Comparison of ENCODE assay signal across 9 cellular contexts in genomic region chr6:24936641-24937317, GRCh38. TPM values are rescaled to one million over a fixed set of nuclear protein-coding genes. Genes with fewer than 3 reads are reported as not detected.
DNase-seq lines count a peak whose midpoint lies in the region; ATAC-seq and TF ChIP-seq lines count a peak whose summit lies in the region.
"Had no signal": no experiment of that assay in that cellular context is flagged by ENCODE, and none has a peak within 500 bp of the region (broad histone marks: within the 10 kb centered on the region; RNA-seq: fewer than 3 reads in every experiment).

No MANE protein-coding gene starts in this region.

- peak; percentile 75 for ATAC-seq in GM19035 (IDR thresholded peaks at IDR 0.05; ENCODE audit: unreplicated experiment)
- peak; percentile 68 for ATAC-seq in HG02943 (IDR thresholded peaks at IDR 0.05; ENCODE audit: low read depth, unreplicated experiment)
- no peak for ATAC-seq in WTC11
- no peak for ATAC-seq in left ventricle myocardium superior

- peaks cover 3% of the 10 kb centered on the region for H3K4me1 ChIP-seq in osteoblast (ENCODE audit: insufficient read depth, low read length)

- H2AFZ ChIP-seq in osteoblast (ENCODE audit: low read length) = no peak overlapping the region

- peak; percentile 51 to 55 for DNase-seq in activated CD4-positive, alpha-beta T cell treated with anti-CD3 and anti-CD28 coated beads, Interleukin-2, amount 50 U/mL, for 4 hours
- DNase-seq in osteoblast (ENCODE audit: insufficient read length, low spot score, missing footprints) (peak; percentile 30), WTC11 (ENCODE audit: low spot score) (no peak), left ventricle myocardium superior (no peak), cerebellum (ENCODE audit: low spot score) (no peak), NOMO-1 treated with dmso at 0.1 percent for 144 hours (lab: John Stamatoyannopoulos, UW; ENCODE audit: unreplicated experiment) (no peak)

- H3K4me3 Mint-ChIP-seq in WTC11 = no peak overlapping the region

- H3K27me3 Mint-ChIP-seq in WTC11 (ENCODE audit: low read depth) = no peaks in the 10 kb centered on the region

- TF ChIP-seq CTCF in osteoblast (IDR thresholded peaks at IDR 0.05; ENCODE audit: extremely low read depth, low read depth, low read length) = no peak
- TF ChIP-seq CTCF in WTC11 (IDR thresholded peaks at IDR 0.05) = no peak

- no peaks in the 10 kb centered on the region for H3K36me3 Mint-ChIP-seq in WTC11

- intact Hi-C loops in left ventricle myocardium superior (cut with micrococcal nuclease) = no loop called here

- H3K27me3 ChIP-seq in osteoblast (ENCODE audit: insufficient read depth, low read length) = peaks cover 4% of the 10 kb centered on the region

- POLR2A ChIA-PET in WTC11 (lab: Charles Lee) = interaction anchor here (1.0 to 1.2 kb wide), 2 partner anchors 45 to 55 kb away, joined by 3 to 4 read pairs; no protein-coding TSS in a partner anchor

- no peaks in the 10 kb centered on the region for H3K9me3 Mint-ChIP-seq in WTC11

- no peak overlapping the region for H3K4me3 ChIP-seq in osteoblast (ENCODE audit: insufficient read depth, low read length)
- H3K4me3 ChIP-seq: SK-N-MC had no signal

- CTCF ChIA-PET in WTC11 (lab: Charles Lee) = interaction anchor here (1.2 to 5.8 kb wide), 7 partner anchors 11 to 81 kb away, joined by 4 to 98 read pairs (median 43); no protein-coding TSS in a partner anchor

- H3K9me3 ChIP-seq in osteoblast (ENCODE audit: low read depth, low read length) = no peaks in the 10 kb centered on the region

- H3K27ac Mint-ChIP-seq in WTC11 = no peak overlapping the region

- H4K20me1 ChIP-seq in osteoblast (ENCODE audit: insufficient read depth, low read length) = no peaks in the 10 kb centered on the region

- no peak overlapping the region for H3K27ac ChIP-seq in osteoblast (ENCODE audit: low read depth, low read length)
- H3K27ac ChIP-seq: SK-N-MC had no signal

- H3K36me3 ChIP-seq in osteoblast (ENCODE audit: insufficient read depth, low read length) = no peaks in the 10 kb centered on the region

- H3K79me2 ChIP-seq in osteoblast (ENCODE audit: insufficient read depth, low read length) = no peaks in the 10 kb centered on the region

- no peak overlapping the region for H3K4me2 ChIP-seq in osteoblast (ENCODE audit: insufficient read depth, low read length)

- peaks cover 54% of the 10 kb centered on the region for H3K4me1 Mint-ChIP-seq in WTC11

TF ChIP-seq in WTC11, 78 proteins besides CTCF, POLR2A, EP300 and RAD21:
- TF ChIP-seq EMX1 (CRISPR knock-in tag; IDR thresholded peaks at IDR 0.05) = no peak
- no peak for TF ChIP-seq ZNF532 (CRISPR knock-in tag; IDR thresholded peaks at IDR 0.05; ENCODE audit: borderline replicate concordance)
- TF ChIP-seq PRRX2 (CRISPR knock-in tag; IDR thresholded peaks at IDR 0.05) = no peak
- TF ChIP-seq ERG (CRISPR knock-in tag; IDR thresholded peaks at IDR 0.05) = no peak
- no peak for TF ChIP-seq FOXP4 (CRISPR knock-in tag; IDR thresholded peaks at IDR 0.05)
- no peak for TF ChIP-seq FOXJ3 (CRISPR knock-in tag; IDR thresholded peaks at IDR 0.05; ENCODE audit: borderline replicate concordance)

RNA-seq across cellular contexts. Expression of gene RIPOR2, which starts 1.0 kb away (rescaled TPM):
- total RNA-seq in osteoblast (1.4 and 2.1 TPM in 2 replicates), WTC11 (2021) (11.3 to 13.5 TPM (median 11.9 TPM) in 3 replicates), left ventricle myocardium superior (3.6 TPM), cerebellum (34.9 TPM)

Comparison
In these comparisons a context has a peak if more than half of its experiments do, and no peak if none do; other contexts are left out.
1. ATAC-seq: peak in GM19035 (single experiment) and HG02943 (single experiment); none in WTC11 (single experiment) and left ventricle myocardium superior (single experiment).
2. DNase-seq: peak in activated CD4-positive, alpha-beta T cell treated with anti-CD3 and anti-CD28 coated beads, Interleukin-2, amount 50 U/mL, for 4 hours (2 of 2) and osteoblast (single experiment); none in WTC11 (single experiment), left ventricle myocardium superior (single experiment), cerebellum (single experiment) and NOMO-1 treated with dmso at 0.1 percent for 144 hours (single experiment).